ENCODE assay signal across 1 cellular context in genomic region chr19:33152178-33152577, GRCh38.
TF ChIP-seq lines count a peak whose summit lies in the region.

No MANE protein-coding gene starts in this region.

TF ChIP-seq in liver, 16 proteins besides CTCF, POLR2A, EP300 and RAD21 (continued from another document):
- TF ChIP-seq ZBTB33 (IDR thresholded peaks at IDR 0.05) (no peak), GABPA (IDR thresholded peaks at IDR 0.05 in 1 of 2, conservative IDR thresholded peaks at IDR 0.05 in 1 of 2) (no peak), FOXA2 (IDR thresholded peaks at IDR 0.05) (no peak)
